In the genomic region with DNA sequence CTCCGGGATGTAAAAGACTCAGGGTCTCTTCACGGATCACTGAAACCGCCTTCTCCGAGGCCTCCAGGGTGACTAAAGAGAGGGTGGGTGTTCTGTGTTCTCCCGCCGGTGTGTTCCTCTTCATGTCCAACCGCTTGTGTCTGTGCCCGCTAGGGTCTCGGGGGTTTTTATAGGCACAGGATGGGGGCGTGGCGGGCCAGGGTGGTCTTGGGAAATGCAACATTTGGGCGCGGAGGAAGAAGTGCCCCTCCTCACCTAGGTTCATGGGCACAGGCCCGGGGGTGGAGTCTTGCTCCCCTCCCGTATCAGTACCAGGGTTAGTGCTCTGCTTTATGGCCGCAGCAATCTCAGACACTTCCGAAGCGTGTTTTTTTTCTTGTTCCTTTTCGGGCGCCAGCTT, we compare ENCODE assay signal across 8 cellular contexts.
A peak's percentile ranks its signal among the peaks of the same experiment; 100 is the strongest.
DNase-seq lines count a peak whose midpoint lies in the region; ATAC-seq, FAIRE-seq and TF ChIP-seq lines count a peak whose summit lies in the region.
"Not testable (repeated sequence)": the region's sequence is repeated elsewhere in the genome, so short reads cannot be mapped to it uniquely, and the experiment has no call there.

No MANE protein-coding gene starts in this region.

- not testable (repeated sequence) for H3K27ac ChIP-seq in HepG2 (ENCODE audit: extremely low read length, insufficient read depth, low read length); neural progenitor cell; smooth muscle cell (ENCODE audit: low read depth)

- H3K4me2 ChIP-seq in HepG2 (ENCODE audit: low read depth, low read length) (peak overlapping the region; percentile 50), neural progenitor cell (peak overlapping the region; percentile 76), smooth muscle cell (peak overlapping the region; percentile 59)

- H4K20me1 ChIP-seq in HepG2 (ENCODE audit: insufficient read depth, low read length); neural progenitor cell (ENCODE audit: low read depth); smooth muscle cell (ENCODE audit: low read depth): not testable (repeated sequence)

- CTCF ChIA-PET in HepG2 (lab: Yijun Ruan, JAX; ENCODE audit: low intra/inter-chr PET ratio, low total read pairs): not testable (repeated sequence)

- BruUV-seq in HepG2 (replicated peaks; lab: Mats Ljungman, UMichigan): not testable (repeated sequence)

- H3F3A ChIP-seq in neural progenitor cell (ENCODE audit: low read depth); smooth muscle cell (ENCODE audit: low read depth): not testable (repeated sequence)

- not testable (repeated sequence) for H2AFZ ChIP-seq in HepG2 (ENCODE audit: low read length); neural progenitor cell (replicated peaks); smooth muscle cell (ENCODE audit: low read depth)

- not testable (repeated sequence) for H3K36me3 ChIP-seq in HepG2 (replicated peaks in 1 of 2; ENCODE audit: control insufficient read depth in 1 of 2, insufficient read depth in 2 of 2, low read length in 2 of 2); neural progenitor cell; smooth muscle cell (ENCODE audit: low read depth)

- H3K9ac ChIP-seq in HepG2 (ENCODE audit: insufficient read depth, low read depth, low read length); neural progenitor cell; smooth muscle cell (ENCODE audit: low read depth): not testable (repeated sequence)

- not testable (repeated sequence) for H3K27ac Mint-ChIP-seq in HFFc6, neural progenitor cell
- H3K27ac Mint-ChIP-seq in T-helper 1 cell treated with Interleukin-12 subunit alpha and Interleukin-12 subunit beta and Interleukin-4 antibody, amounts not matched to agents 30 μg/mL and 1 μg/mL, for 36 hours: peak overlapping the region; percentile 63
- peak overlapping the region; percentile 38 for H3K27ac Mint-ChIP-seq in activated naive CD8-positive, alpha-beta T cell treated with anti-CD3 and anti-CD28 coated beads for 36 hours

- peak; percentile 1 for DNase-seq in AG20443 (ENCODE audit: low spot score)
- DNase-seq in HFFc6; activated naive CD8-positive, alpha-beta T cell treated with anti-CD3 and anti-CD28 coated beads for 36 hours; epithelial cell of proximal tubule (ENCODE audit: low read depth); HepG2 (ENCODE audit: low spot score); neural progenitor cell (ENCODE audit: low spot score); smooth muscle cell (lab: John Stamatoyannopoulos, UW; ENCODE audit: unreplicated experiment): not testable (repeated sequence)

- H3K4me1 Mint-ChIP-seq in HFFc6 (ENCODE audit: low read depth): peaks cover 14% of the 10 kb centered on the region
- H3K4me1 Mint-ChIP-seq in T-helper 1 cell treated with Interleukin-12 subunit alpha and Interleukin-12 subunit beta and Interleukin-4 antibody, amounts not matched to agents 30 μg/mL and 1 μg/mL, for 36 hours (ENCODE audit: low read depth): not testable (repeated sequence)
- H3K4me1 Mint-ChIP-seq in activated naive CD8-positive, alpha-beta T cell treated with anti-CD3 and anti-CD28 coated beads for 36 hours: peaks cover 15% of the 10 kb centered on the region
- peaks cover 14% of the 10 kb centered on the region for H3K4me1 Mint-ChIP-seq in neural progenitor cell

- not testable (repeated sequence) for TF ChIP-seq EP300 in HepG2 (IDR thresholded peaks at IDR 0.05; ENCODE audit: low read depth in 2 of 2, low read length in 2 of 2); HepG2 (CRISPR knock-in tag; IDR thresholded peaks at IDR 0.05; ENCODE audit: borderline replicate concordance)

- peak overlapping the region; percentile 76 for H3K4me3 Mint-ChIP-seq in HFFc6
- not testable (repeated sequence) for H3K4me3 Mint-ChIP-seq in T-helper 1 cell treated with Interleukin-12 subunit alpha and Interleukin-12 subunit beta and Interleukin-4 antibody, amounts not matched to agents 30 μg/mL and 1 μg/mL, for 36 hours
- peak overlapping the region; percentile 42 for H3K4me3 Mint-ChIP-seq in activated naive CD8-positive, alpha-beta T cell treated with anti-CD3 and anti-CD28 coated beads for 36 hours
- H3K4me3 Mint-ChIP-seq in neural progenitor cell: peak overlapping the region; percentile 81

- TF ChIP-seq CTCF in HFFc6 (IDR thresholded peaks at IDR 0.05); epithelial cell of proximal tubule (conservative IDR thresholded peaks at IDR 0.05; ENCODE audit: low read depth, low read length); HepG2 (CRISPR knock-in tag; IDR thresholded peaks at IDR 0.05); neural progenitor cell (IDR thresholded peaks at IDR 0.05); smooth muscle cell (IDR thresholded peaks at IDR 0.05; ENCODE audit: borderline replicate concordance, insufficient read depth, poor library complexity, severe bottlenecking): not testable (repeated sequence)

- TF ChIP-seq RAD21 in HepG2 (CRISPR knock-in tag; IDR thresholded peaks at IDR 0.05): not testable (repeated sequence)

- H3K9me3 ChIP-seq in HepG2 (ENCODE audit: low read length); neural progenitor cell (ENCODE audit: low read depth); smooth muscle cell (replicated peaks; ENCODE audit: low read depth): not testable (repeated sequence)

- H3K27me3 Mint-ChIP-seq in HFFc6 (ENCODE audit: insufficient read depth): peaks cover 23% of the 10 kb centered on the region
- peaks cover 21% of the 10 kb centered on the region for H3K27me3 Mint-ChIP-seq in T-helper 1 cell treated with Interleukin-12 subunit alpha and Interleukin-12 subunit beta and Interleukin-4 antibody, amounts not matched to agents 30 μg/mL and 1 μg/mL, for 36 hours (ENCODE audit: low read depth)
- H3K27me3 Mint-ChIP-seq in activated naive CD8-positive, alpha-beta T cell treated with anti-CD3 and anti-CD28 coated beads for 36 hours: peaks cover 56% of the 10 kb centered on the region
- H3K27me3 Mint-ChIP-seq in neural progenitor cell (ENCODE audit: insufficient read depth, low read depth): peaks cover 24% of the 10 kb centered on the region

- not testable (repeated sequence) for TF ChIP-seq POLR2A in HepG2 (IDR thresholded peaks at IDR 0.05; ENCODE audit: insufficient read depth in 1 of 2, low read depth in 2 of 2, low read length in 2 of 2)

- H3K27me3 ChIP-seq in HepG2 (ENCODE audit: control insufficient read depth in 1 of 2, insufficient read depth in 2 of 2, low read length in 2 of 2): peaks cover 1 to 14% of the 10 kb centered on the region in 2 experiments; a peak in 2 of 5 replicates
- H3K27me3 ChIP-seq in neural progenitor cell: peaks cover 48% of the 10 kb centered on the region
- peaks cover 24% of the 10 kb centered on the region for H3K27me3 ChIP-seq in smooth muscle cell (ENCODE audit: low read depth)

- not testable (repeated sequence) for FAIRE-seq in HepG2 (lab: Jason Lieb, UNC)

- 0 out of 3 replicates have a peak, but pooled peaks have one; percentile 34 for ATAC-seq in HepG2

- in situ Hi-C loops in HepG2 (cut with HindIII; ENCODE audit: extremely low pct_ligation_motif_present, low pct_unique_long_range_greater_than_20kb): not testable (repeated sequence)

- H3K4me3 ChIP-seq in epithelial cell of proximal tubule (ENCODE audit: low read depth, low read length) (peak overlapping the region; percentile 24), HepG2 (replicated peaks in 1 of 3; ENCODE audit: insufficient read depth in 1 of 3, low read depth in 2 of 3, low read length in 3 of 3) (peak overlapping the region in 2 of 3 experiments; percentile 7 to 48; a peak in 2 of 6 replicates), neural progenitor cell (peak overlapping the region; percentile 49), smooth muscle cell (peak overlapping the region; percentile 21)

- H3K9me3 Mint-ChIP-seq in HFFc6; T-helper 1 cell treated with Interleukin-12 subunit alpha and Interleukin-12 subunit beta and Interleukin-4 antibody, amounts not matched to agents 30 μg/mL and 1 μg/mL, for 36 hours; neural progenitor cell: not testable (repeated sequence)
- peaks cover 24% of the 10 kb centered on the region for H3K9me3 Mint-ChIP-seq in activated naive CD8-positive, alpha-beta T cell treated with anti-CD3 and anti-CD28 coated beads for 36 hours

- 13% methylated on average over 8 of the region's 20 CpGs for WGBS in HepG2 (ENCODE audit: low lambda C conversion rate)
- WGBS in smooth muscle cell (ENCODE audit: low lambda C conversion rate): 0% methylated on average over 13 of the region's 20 CpGs

- not testable (repeated sequence) for H3K79me2 ChIP-seq in HepG2 (ENCODE audit: insufficient read depth, low read length); neural progenitor cell (ENCODE audit: low read depth); smooth muscle cell (ENCODE audit: low read depth)

- not testable (repeated sequence) for H3K36me3 Mint-ChIP-seq in HFFc6 (ENCODE audit: low read depth); T-helper 1 cell treated with Interleukin-12 subunit alpha and Interleukin-12 subunit beta and Interleukin-4 antibody, amounts not matched to agents 30 μg/mL and 1 μg/mL, for 36 hours (ENCODE audit: low read depth); neural progenitor cell
- peaks cover 15% of the 10 kb centered on the region for H3K36me3 Mint-ChIP-seq in activated naive CD8-positive, alpha-beta T cell treated with anti-CD3 and anti-CD28 coated beads for 36 hours

- H3K4me1 ChIP-seq in HepG2 (ENCODE audit: insufficient read depth, low read length): peaks cover 14% of the 10 kb centered on the region
- H3K4me1 ChIP-seq in neural progenitor cell; smooth muscle cell (ENCODE audit: low read depth): not testable (repeated sequence)

- intact Hi-C loops in HepG2 (cut with micrococcal nuclease; ENCODE audit: unreplicated experiment): not testable (repeated sequence)

- POLR2A ChIA-PET in HepG2 (lab: Yijun Ruan, JAX): not testable (repeated sequence)
